23 cellular contexts compared by ENCODE assay signal in genomic region chr11:16296243-16296642, GRCh38.
"Had no signal": no experiment of that assay in that cellular context is flagged by ENCODE, and none has a peak within 500 bp of the region (broad histone marks: within the 10 kb centered on the region; RNA-seq: fewer than 3 reads in every experiment).

No MANE protein-coding gene starts in this region.

- ATAC-seq: activated CD8-positive, alpha-beta T cell treated with anti-CD3 and anti-CD28 coated beads for 36 hours; activated T-cell treated with anti-CD3 and anti-CD28 coated beads, Interleukin-2, amount 50 U/mL, for 4 hours; activated T-helper 17 cell treated with anti-CD3 and anti-CD28 coated beads, Interleukin-2, amount 50 U/mL, for 72 hours; esophagus mucosa; left lung; lower lobe of right lung; natural killer cell; right lobe of liver; stimulated activated effector memory CD8-positive, alpha-beta T cell treated with anti-CD3 and anti-CD28 coated beads, Interleukin-12 subunit alpha, Interleukin-12 subunit beta, amount 100 ng/mL, for 72 hours; stimulated activated naive CD8-positive, alpha-beta T cell treated with anti-CD3 and anti-CD28 coated beads, Interleukin-15, amount 100 ng/mL, for 72 hours had no signal

- H3K4me3 ChIP-seq: left lung, lower lobe of right lung, right lobe of liver, uterus had no signal

- H3K27ac ChIP-seq: left lung, lower lobe of right lung, neutrophil, right lobe of liver, uterus had no signal

- H3K9me3 ChIP-seq: left lung, lower lobe of right lung, neutrophil, right lobe of liver, uterus had no signal

- H3K36me3 ChIP-seq: left lung, lower lobe of right lung, neutrophil, right lobe of liver had no signal

- DNase-seq: activated CD4-positive, alpha-beta T cell treated with anti-CD3 and anti-CD28 coated beads, Interleukin-2, amount 50 U/mL, for 1 hour; activated CD4-positive, CD25-positive, alpha-beta regulatory T cell treated with anti-CD3 and anti-CD28 coated beads, Interleukin-2, amount 50 U/mL, for 72 hours; activated CD8-positive, alpha-beta T cell treated with anti-CD3 and anti-CD28 coated beads for 36 hours; activated gamma-delta T cell treated with Interleukin-2 at 50 U/mL for 16 hours; activated naive CD4-positive, alpha-beta T cell treated with anti-CD3 and anti-CD28 coated beads, Interleukin-2, amount 50 U/mL, for 16 hours; activated T-cell treated with anti-CD3 and anti-CD28 coated beads, Interleukin-2, amount 50 U/mL, for 4 hours; endodermal cell; foreskin fibroblast; left lung; lower lobe of right lung; mesenchymal stem cell; natural killer cell; right lobe of liver; small intestine; stimulated activated CD4-positive, alpha-beta T cell treated with anti-CD3 and anti-CD28 coated beads, Interleukin-4, amount 100 ng/mL, for 24 hours; stimulated activated naive CD8-positive, alpha-beta T cell treated with anti-CD3 and anti-CD28 coated beads, Interleukin-15, amount 100 ng/mL, for 72 hours; substantia nigra; T-helper 2 cell; uterus had no signal

- H3K4me1 ChIP-seq: left lung, right lobe of liver, uterus had no signal

- H3K27me3 ChIP-seq: left lung, neutrophil, right lobe of liver, uterus had no signal
